In the genomic region with DNA sequence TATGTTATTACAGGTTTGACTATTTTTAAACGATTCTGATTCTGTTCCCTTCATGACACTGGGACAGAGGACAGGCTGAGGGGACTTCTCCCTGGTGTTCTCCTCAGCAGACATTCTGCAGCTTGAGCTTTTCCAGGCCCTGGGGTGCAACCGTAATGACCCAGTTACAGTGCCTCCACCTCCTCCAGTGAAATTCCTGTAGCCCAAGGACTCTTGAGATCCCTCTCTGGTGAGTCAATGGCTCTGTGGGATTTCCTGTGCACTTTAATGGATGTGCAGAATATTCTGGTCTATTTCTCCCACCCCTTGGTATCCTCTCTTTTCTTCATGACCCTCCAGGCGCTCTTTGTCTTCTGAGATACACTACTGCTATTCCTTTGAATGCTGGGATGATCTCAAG, we compare ENCODE assay signal across 21 cellular contexts.
"Had no signal": no experiment of that assay in that cellular context is flagged by ENCODE, and none has a peak within 500 bp of the region (broad histone marks: within the 10 kb centered on the region; RNA-seq: fewer than 3 reads in every experiment).

No MANE protein-coding gene starts in this region.

- DNase-seq: activated B cell treated with CpG ODN at 0.5 μM for 24 hours; activated CD4-positive, alpha-beta T cell treated with anti-CD3 and anti-CD28 coated beads for 36 hours; activated CD4-positive, alpha-beta T cell treated with anti-CD3 and anti-CD28 coated beads, Interleukin-2, amount 50 U/mL, for 48 hours; activated effector memory CD4-positive, alpha-beta T cell treated with Interleukin-2 at 50 U/mL for 16 hours; activated naive CD4-positive, alpha-beta T cell treated with anti-CD3 and anti-CD28 coated beads for 36 hours; activated naive CD8-positive, alpha-beta T cell treated with anti-CD3 and anti-CD28 coated beads, Interleukin-2, amount 10 ng/mL, durations not matched to agents 7 days and 5 days; activated T-cell treated with anti-CD3 and anti-CD28 coated beads, Interleukin-2, amount 50 U/mL, for 72 hours; brain microvascular endothelial cell; central memory CD4-positive, alpha-beta T cell; dermis blood vessel endothelial cell; effector CD8-positive, alpha-beta T cell; erythroblast; glutamatergic neuron; hippocampal formation; left cardiac atrium; naive B cell; occipital lobe; retina; stimulated activated CD4-positive, alpha-beta T cell treated with anti-CD3 and anti-CD28 coated beads, Interleukin-4, amount 100 ng/mL, for 4 hours; stimulated activated naive CD8-positive, alpha-beta T cell treated with anti-CD3 and anti-CD28 coated beads, Interleukin-15, Interleukin-2, amounts not matched to agents 100 U/mL and 50 U/mL, for 24 hours; T1000 had no signal

- H3K27me3 ChIP-seq: brain microvascular endothelial cell had no signal

- H3K36me3 ChIP-seq: brain microvascular endothelial cell had no signal

- ATAC-seq: activated CD4-positive, alpha-beta T cell treated with anti-CD3 and anti-CD28 coated beads for 36 hours; activated T-cell treated with anti-CD3 and anti-CD28 coated beads, Interleukin-2, amount 50 U/mL, for 72 hours; left cardiac atrium; stimulated activated naive CD8-positive, alpha-beta T cell treated with anti-CD3 and anti-CD28 coated beads, Interleukin-15, Interleukin-2, amounts not matched to agents 100 U/mL and 50 U/mL, for 24 hours had no signal

- H3K27ac ChIP-seq: brain microvascular endothelial cell had no signal
